ENCODE assay signal across 19 cellular contexts in genomic region chr5:68012429-68012828, GRCh38.
A peak's percentile ranks its signal among the peaks of the same experiment; 100 is the strongest.
DNase-seq lines count a peak whose midpoint lies in the region; ATAC-seq and TF ChIP-seq lines count a peak whose summit lies in the region.
"Had no signal": no experiment of that assay in that cellular context is flagged by ENCODE, and none has a peak within 500 bp of the region (broad histone marks: within the 10 kb centered on the region; RNA-seq: fewer than 3 reads in every experiment).

No MANE protein-coding gene starts in this region.

- no peak overlapping the region for H3K23ac ChIP-seq in IMR-90 (ENCODE audit: low read depth, low read length)

- DNase-seq in AG20443 (ENCODE audit: low spot score): peak; percentile 34
- peak; percentile 4 for DNase-seq in IMR-90
- DNase-seq in dermis blood vessel endothelial cell: peak; percentile 68
- peak; percentile 42 for DNase-seq in kidney tubule cell (ENCODE audit: low spot score)
- no peak for DNase-seq in stimulated activated naive CD8-positive, alpha-beta T cell treated with anti-CD3 and anti-CD28 coated beads, Interleukin-15, Interleukin-2, amounts not matched to agents 100 U/mL and 50 U/mL, for 24 hours
- DNase-seq in left lobe of liver (ENCODE audit: low spot score): no peak
- no peak for DNase-seq in COR-L47 (lab: John Stamatoyannopoulos, UW)
- DNase-seq: CD8-positive, alpha-beta T cell; KG1; MG63; NCI-H1092 treated with DMSO at 0.1 percent for 48 hours; NCI-H1694; NCI-H2107; NCI-H446 had no signal

- 0 out of 2 replicates have a peak, but pooled peaks cover 2% of the 10 kb centered on the region for H3K27me3 ChIP-seq in IMR-90 (ENCODE audit: control insufficient read depth, insufficient read depth, low read length)
- H3K27me3 ChIP-seq: MG63, SJSA1 had no signal

- H2BK5ac ChIP-seq in IMR-90 (ENCODE audit: low read depth, low read length, poor library complexity, severe bottlenecking): no peak overlapping the region

- no CpG with 5 or more reads among the region's 1 CpG for WGBS in IMR-90 (ENCODE audit: extremely low coverage in 2 of 2, insufficient read length in 1 of 2), 2 experiments

- no peak overlapping the region for H2BK120ac ChIP-seq in IMR-90 (ENCODE audit: low read depth, low read length)

- H3K56ac ChIP-seq in IMR-90 (ENCODE audit: extremely low read depth, insufficient read depth, low read length): no peak overlapping the region

- no peak overlapping the region for H3K4me3 ChIP-seq in IMR-90 (ENCODE audit: insufficient read depth, low read depth, low read length)
- H3K4me3 ChIP-seq: MG63, SJSA1 had no signal

- H3K79me1 ChIP-seq in IMR-90 (ENCODE audit: low read depth in 1 of 2, low read length in 2 of 2): no peaks in the 10 kb centered on the region

- H3K4me2 ChIP-seq in IMR-90 (ENCODE audit: low read depth, low read length): no peak overlapping the region

- H3K14ac ChIP-seq in IMR-90 (replicated peaks; ENCODE audit: low read depth, low read length): no peak overlapping the region

- no peaks in the 10 kb centered on the region for H3K9me1 ChIP-seq in IMR-90 (ENCODE audit: insufficient read depth, low read length)

- no peak overlapping the region for H3K27ac ChIP-seq in IMR-90 (ENCODE audit: insufficient read depth, low read length)
- H3K27ac ChIP-seq: HL-60, RWPE1, SJSA1 had no signal

- TF ChIP-seq RAD21 in IMR-90 (IDR thresholded peaks at IDR 0.05; ENCODE audit: low read length): no peak

- no peak overlapping the region for H2AK9ac ChIP-seq in IMR-90 (replicated peaks; ENCODE audit: low read depth, low read length, poor library complexity)

- H4K5ac ChIP-seq in IMR-90 (ENCODE audit: low read depth, low read length): no peak overlapping the region

- POLR2A ChIA-PET in IMR-90 (lab: Charles Lee; ENCODE audit: unreplicated experiment): no interaction called here

- H2AFZ ChIP-seq in IMR-90 (replicated peaks; ENCODE audit: low read length, poor library complexity): no peak overlapping the region

- ATAC-seq in IMR-90 (ENCODE audit: low read depth) (no peak), GM19452 (IDR thresholded peaks at IDR 0.05; ENCODE audit: unreplicated experiment) (no peak), left lobe of liver (no peak)
- ATAC-seq in stimulated activated naive CD8-positive, alpha-beta T cell treated with anti-CD3 and anti-CD28 coated beads, Interleukin-15, Interleukin-2, amounts not matched to agents 100 U/mL and 50 U/mL, for 24 hours: no peak
- ATAC-seq: CD8-positive, alpha-beta T cell; HCT116 had no signal

- no peaks in the 10 kb centered on the region for H3K4me1 ChIP-seq in IMR-90 (ENCODE audit: control insufficient read depth, insufficient read depth, low read length)
- H3K4me1 ChIP-seq: SJSA1 had no signal

- H4K20me1 ChIP-seq in IMR-90 (ENCODE audit: insufficient read depth, low read length): no peaks in the 10 kb centered on the region

- H3K4ac ChIP-seq in IMR-90 (ENCODE audit: low read depth, low read length): no peak overlapping the region

- H2BK20ac ChIP-seq in IMR-90 (ENCODE audit: low read depth, low read length): no peak overlapping the region

- no peak for TF ChIP-seq POLR2A in IMR-90 (IDR thresholded peaks at IDR 0.05; ENCODE audit: low read depth, low read length)

- H3K36me3 ChIP-seq in IMR-90 (ENCODE audit: control insufficient read depth, insufficient read depth, low read length): no peaks in the 10 kb centered on the region
- H3K36me3 ChIP-seq: MG63, SJSA1 had no signal

- H2BK15ac ChIP-seq in IMR-90 (ENCODE audit: low read depth, low read length): no peak overlapping the region

- H3K9ac ChIP-seq in IMR-90 (ENCODE audit: low read depth, low read length): no peak overlapping the region

- H3K18ac ChIP-seq in IMR-90 (ENCODE audit: low read depth, low read length): no peak overlapping the region

- in situ Hi-C loops in IMR-90 (cut with MboI; ENCODE audit: low sequenced_read_pairs): no loop called here

- dilution Hi-C loops in IMR-90 (cut with HindIII; ENCODE audit: low sequenced_read_pairs, unreplicated experiment): no loop called here

- no peak for TF ChIP-seq CTCF in IMR-90 (conservative IDR thresholded peaks at IDR 0.05; ENCODE audit: low read depth, low read length)

- no peak overlapping the region for H2AK5ac ChIP-seq in IMR-90 (ENCODE audit: low read depth, low read length)

- CTCF ChIA-PET in IMR-90 (lab: Yijun Ruan, JAX): no interaction called here

- H3K9me3 ChIP-seq in IMR-90 (ENCODE audit: control insufficient read depth, insufficient read depth, low read length): no peaks in the 10 kb centered on the region
- H3K9me3 ChIP-seq: MG63, SJSA1 had no signal

- no TSS peak for BruUV-seq in IMR-90 (replicated peaks; lab: Mats Ljungman, UMichigan)

- H4K91ac ChIP-seq in IMR-90 (ENCODE audit: insufficient read depth, low read depth, low read length): no peak overlapping the region

- intact Hi-C loops in IMR-90 (cut with micrococcal nuclease): no loop called here

- no peak overlapping the region for H4K8ac ChIP-seq in IMR-90 (ENCODE audit: low read depth in 2 of 2, low read length in 2 of 2)

TF ChIP-seq in IMR-90, 13 proteins besides CTCF, POLR2A, EP300 and RAD21:
- no peak for TF ChIP-seq FOS (IDR thresholded peaks at IDR 0.05; ENCODE audit: low read depth, low read length)

Comparison
In these comparisons a context has a peak if more than half of its experiments do, and no peak if none do; other contexts are left out.
1. DNase-seq: peak in AG20443 (single experiment), IMR-90 (single experiment), dermis blood vessel endothelial cell (single experiment) and kidney tubule cell (single experiment); none in stimulated activated naive CD8-positive, alpha-beta T cell treated with anti-CD3 and anti-CD28 coated beads, Interleukin-15, Interleukin-2, amounts not matched to agents 100 U/mL and 50 U/mL, for 24 hours (single experiment), left lobe of liver (single experiment) and COR-L47 (single experiment).